13 cellular contexts compared by ENCODE assay signal in the genomic region with DNA sequence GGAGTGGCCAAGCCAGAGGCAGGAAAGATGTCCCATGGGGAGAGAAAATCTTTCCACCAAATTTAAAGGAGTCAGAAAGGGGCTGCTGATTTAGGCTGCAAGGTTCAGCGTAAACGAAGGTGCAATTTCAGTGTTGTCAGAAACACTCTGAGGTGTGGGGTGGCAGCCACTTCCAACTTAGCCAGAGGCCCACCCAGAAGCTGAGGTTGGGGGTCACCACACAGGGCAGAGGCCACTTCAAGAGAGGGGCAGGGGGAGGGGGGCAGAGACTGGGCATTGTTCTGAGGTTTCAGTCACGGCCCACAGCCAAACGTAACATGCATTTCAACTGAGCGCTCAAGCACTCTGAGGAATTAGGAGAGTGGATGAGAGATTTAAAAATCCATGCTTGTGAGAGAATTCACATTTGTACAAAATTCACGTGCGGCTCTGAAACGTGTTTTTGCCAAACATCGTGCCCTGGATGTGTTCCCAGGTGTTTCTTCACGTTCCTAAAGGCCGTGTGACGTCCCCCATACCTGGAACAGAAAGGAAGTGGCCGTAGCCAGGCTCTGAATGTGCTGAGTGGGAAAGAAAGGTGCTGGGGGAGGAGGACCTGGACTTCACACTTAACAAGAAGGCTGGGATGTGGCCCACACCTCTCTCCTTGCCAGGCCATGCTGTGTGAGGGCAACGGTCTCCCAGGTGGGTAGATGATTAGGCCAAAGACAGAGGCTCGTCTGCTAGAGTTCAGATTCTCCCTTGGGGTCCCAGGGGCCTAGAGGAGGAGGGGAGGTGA. TPM values are rescaled to one million over a fixed set of nuclear protein-coding genes. Genes with fewer than 3 reads are reported as not detected.
"Had no signal": no experiment of that assay in that cellular context is flagged by ENCODE, and none has a peak within 500 bp of the region (broad histone marks: within the 10 kb centered on the region; RNA-seq: fewer than 3 reads in every experiment).

No MANE protein-coding gene starts in this region.

- H3K9me3 ChIP-seq: pancreas, thoracic aorta, uterus had no signal

- ATAC-seq: activated T-cell treated with anti-CD3 and anti-CD28 coated beads, Interleukin-2, amount 50 U/mL, for 72 hours; pancreas had no signal

- H2AFZ ChIP-seq: neural progenitor cell had no signal

- H3K4me3 Mint-ChIP-seq: activated CD4-positive, alpha-beta T cell treated with anti-CD3 and anti-CD28 coated beads, Interleukin-2, amount 10 ng/mL, durations not matched to agents 7 days and 5 days; activated naive CD8-positive, alpha-beta T cell treated with anti-CD3 and anti-CD28 coated beads, Interleukin-2, amount 10 ng/mL, durations not matched to agents 7 days and 5 days; activated T-cell treated with anti-CD3 and anti-CD28 coated beads, Interleukin-2, amount 50 U/mL, for 72 hours; neural progenitor cell had no signal

- H3K36me3 Mint-ChIP-seq: activated naive CD8-positive, alpha-beta T cell treated with anti-CD3 and anti-CD28 coated beads, Interleukin-2, amount 10 ng/mL, durations not matched to agents 7 days and 5 days; neural progenitor cell had no signal

- H3K27me3 ChIP-seq: brain microvascular endothelial cell, pancreas, uterus had no signal

- H3K9me3 Mint-ChIP-seq: activated CD4-positive, alpha-beta T cell treated with anti-CD3 and anti-CD28 coated beads, Interleukin-2, amount 10 ng/mL, durations not matched to agents 7 days and 5 days; activated naive CD8-positive, alpha-beta T cell treated with anti-CD3 and anti-CD28 coated beads, Interleukin-2, amount 10 ng/mL, durations not matched to agents 7 days and 5 days; activated T-cell treated with anti-CD3 and anti-CD28 coated beads, Interleukin-2, amount 50 U/mL, for 72 hours had no signal

- DNase-seq: activated CD4-positive, alpha-beta T cell treated with anti-CD3 and anti-CD28 coated beads, Interleukin-2, amount 10 ng/mL, durations not matched to agents 7 days and 5 days; activated gamma-delta T cell treated with Interleukin-2 at 50 U/mL for 16 hours; activated naive CD8-positive, alpha-beta T cell treated with anti-CD3 and anti-CD28 coated beads, Interleukin-2, amount 10 ng/mL, durations not matched to agents 7 days and 5 days; activated T-cell treated with anti-CD3 and anti-CD28 coated beads, Interleukin-2, amount 50 U/mL, for 72 hours; brain microvascular endothelial cell; effector CD8-positive, alpha-beta T cell; foreskin fibroblast; kidney glomerular epithelial cell; stimulated activated CD4-positive, alpha-beta T cell treated with anti-CD3 and anti-CD28 coated beads, Interleukin-1b, Interleukin-23, amount 100 ng/mL, for 48 hours; uterus had no signal

- H3K4me2 ChIP-seq: neural progenitor cell had no signal

- H3K27ac ChIP-seq: brain microvascular endothelial cell, neural progenitor cell, pancreas, thoracic aorta had no signal

- H3K36me3 ChIP-seq: brain microvascular endothelial cell, neural progenitor cell, pancreas, thoracic aorta, uterus had no signal

- H3K27ac Mint-ChIP-seq: activated CD4-positive, alpha-beta T cell treated with anti-CD3 and anti-CD28 coated beads, Interleukin-2, amount 10 ng/mL, durations not matched to agents 7 days and 5 days; activated naive CD8-positive, alpha-beta T cell treated with anti-CD3 and anti-CD28 coated beads, Interleukin-2, amount 10 ng/mL, durations not matched to agents 7 days and 5 days; activated T-cell treated with anti-CD3 and anti-CD28 coated beads, Interleukin-2, amount 50 U/mL, for 72 hours; neural progenitor cell had no signal

- H3K4me3 ChIP-seq: neural progenitor cell, pancreas, thoracic aorta, uterus had no signal

RNA-seq across cellular contexts. Expression of gene BOK, which starts 19.5 kb away (rescaled TPM):
- total RNA-seq: activated CD4-positive, alpha-beta T cell treated with anti-CD3 and anti-CD28 coated beads, Interleukin-2, amount 10 ng/mL, durations not matched to agents 7 days and 5 days; activated naive CD8-positive, alpha-beta T cell treated with anti-CD3 and anti-CD28 coated beads, Interleukin-2, amount 10 ng/mL, durations not matched to agents 7 days and 5 days had no signal
